ENCODE assay signal across 22 cellular contexts in genomic region chr5:76329346-76329745, GRCh38.
"Had no signal": no experiment of that assay in that cellular context is flagged by ENCODE, and none has a peak within 500 bp of the region (broad histone marks: within the 10 kb centered on the region; RNA-seq: fewer than 3 reads in every experiment).

No MANE protein-coding gene starts in this region.

- H3K36me3 Mint-ChIP-seq: activated CD4-positive, alpha-beta memory T cell treated with anti-CD3 and anti-CD28 coated beads for 36 hours; mesothelial cell of epicardium; naive B cell had no signal

- H3K4me3 ChIP-seq: gastroesophageal sphincter, hepatocyte, right atrium auricular region, smooth muscle cell, testis, transverse colon had no signal

- H3K4me3 Mint-ChIP-seq: activated CD4-positive, alpha-beta memory T cell treated with anti-CD3 and anti-CD28 coated beads for 36 hours; activated T-cell treated with anti-CD3 and anti-CD28 coated beads, Interleukin-2, amount 50 U/mL, for 4 hours; activated T-helper 17 cell treated with anti-CD3 and anti-CD28 coated beads, Interleukin-2, amount 50 U/mL, for 72 hours; mesothelial cell of epicardium; naive B cell had no signal

- H3K9me3 ChIP-seq: gastroesophageal sphincter, right atrium auricular region, testis, transverse colon had no signal

- H3K27me3 ChIP-seq: gastroesophageal sphincter, hepatocyte, right atrium auricular region, testis, transverse colon had no signal

- ATAC-seq: activated T-cell treated with anti-CD3 and anti-CD28 coated beads, Interleukin-2, amount 50 U/mL, for 4 hours; activated T-helper 17 cell treated with anti-CD3 and anti-CD28 coated beads, Interleukin-2, amount 50 U/mL, for 72 hours; gastroesophageal sphincter; left colon; stimulated activated naive CD8-positive, alpha-beta T cell treated with anti-CD3 and anti-CD28 coated beads, Interleukin-15, Interleukin-2, amounts not matched to agents 100 U/mL and 50 U/mL, for 24 hours had no signal

- H3K27me3 Mint-ChIP-seq: activated CD4-positive, alpha-beta memory T cell treated with anti-CD3 and anti-CD28 coated beads for 36 hours; activated T-helper 17 cell treated with anti-CD3 and anti-CD28 coated beads, Interleukin-2, amount 50 U/mL, for 72 hours; naive B cell had no signal

- H3K27ac Mint-ChIP-seq: activated CD4-positive, alpha-beta memory T cell treated with anti-CD3 and anti-CD28 coated beads for 36 hours; activated T-helper 17 cell treated with anti-CD3 and anti-CD28 coated beads, Interleukin-2, amount 50 U/mL, for 72 hours; mesothelial cell of epicardium; naive B cell had no signal

- H3K27ac ChIP-seq: brain microvascular endothelial cell, gastroesophageal sphincter, hepatocyte, right atrium auricular region, testis, transverse colon, VCaP had no signal

- DNase-seq: activated CD4-positive, alpha-beta memory T cell treated with anti-CD3 and anti-CD28 coated beads for 36 hours; activated CD4-positive, alpha-beta T cell treated with anti-CD3 and anti-CD28 coated beads for 4 hours; activated gamma-delta T cell treated with Interleukin-2 at 50 U/mL for 16 hours; activated naive CD4-positive, alpha-beta T cell treated with anti-CD3 and anti-CD28 coated beads, Interleukin-2, amount 50 U/mL, for 16 hours; activated T-cell treated with anti-CD3 and anti-CD28 coated beads, Interleukin-2, amount 50 U/mL, for 4 hours; amniotic stem cell; brain microvascular endothelial cell; cortex of kidney; left colon; mammary epithelial cell; naive B cell; stimulated activated CD4-positive, alpha-beta T cell treated with anti-CD3 and anti-CD28 coated beads, Interleukin-1b, Interleukin-23, amount 100 ng/mL, for 48 hours; stimulated activated naive CD8-positive, alpha-beta T cell treated with anti-CD3 and anti-CD28 coated beads, Interleukin-15, Interleukin-2, amounts not matched to agents 100 U/mL and 50 U/mL, for 24 hours; testis; transverse colon had no signal

- H3K9me3 Mint-ChIP-seq: activated CD4-positive, alpha-beta memory T cell treated with anti-CD3 and anti-CD28 coated beads for 36 hours; activated T-cell treated with anti-CD3 and anti-CD28 coated beads, Interleukin-2, amount 50 U/mL, for 4 hours; activated T-helper 17 cell treated with anti-CD3 and anti-CD28 coated beads, Interleukin-2, amount 50 U/mL, for 72 hours; mesothelial cell of epicardium had no signal

- H3K36me3 ChIP-seq: brain microvascular endothelial cell, gastroesophageal sphincter, right atrium auricular region, transverse colon had no signal
